9 cellular contexts compared by ENCODE assay signal in genomic region chr19:6091771-6092291, GRCh38. TPM values are rescaled to one million over a fixed set of nuclear protein-coding genes. Genes with fewer than 3 reads are reported as not detected.
DNase-seq lines count a peak whose midpoint lies in the region; ATAC-seq, FAIRE-seq and TF ChIP-seq lines count a peak whose summit lies in the region.
"Had no signal": no experiment of that assay in that cellular context is flagged by ENCODE, and none has a peak within 500 bp of the region (broad histone marks: within the 10 kb centered on the region; RNA-seq: fewer than 3 reads in every experiment).

No MANE protein-coding gene starts in this region.

- no peaks in the 10 kb centered on the region for H3K9me3 Mint-ChIP-seq in astrocyte (ENCODE audit: unreplicated experiment)
- no peaks in the 10 kb centered on the region for H3K9me3 Mint-ChIP-seq in effector memory CD8-positive, alpha-beta T cell
- H3K9me3 Mint-ChIP-seq in stimulated activated naive CD8-positive, alpha-beta T cell treated with anti-CD3 and anti-CD28 coated beads, Interleukin-15, amount 100 ng/mL, for 72 hours, result no peaks in the 10 kb centered on the region
- H3K9me3 Mint-ChIP-seq: activated CD4-positive, alpha-beta T cell treated with anti-CD3 and anti-CD28 coated beads, Interleukin-2, amount 10 ng/mL, durations not matched to agents 7 days and 5 days had no signal

- peak overlapping the region; percentile 71 for H2AFZ ChIP-seq in astrocyte (ENCODE audit: low read depth, low read length)

- H3K27ac Mint-ChIP-seq in astrocyte (ENCODE audit: unreplicated experiment), result peak overlapping the region; percentile 14
- H3K27ac Mint-ChIP-seq in effector memory CD8-positive, alpha-beta T cell, result peak overlapping the region in 1 of 2 donors; percentile 5
- no peak overlapping the region for H3K27ac Mint-ChIP-seq in stimulated activated naive CD8-positive, alpha-beta T cell treated with anti-CD3 and anti-CD28 coated beads, Interleukin-15, amount 100 ng/mL, for 72 hours
- H3K27ac Mint-ChIP-seq: activated CD4-positive, alpha-beta T cell treated with anti-CD3 and anti-CD28 coated beads, Interleukin-2, amount 10 ng/mL, durations not matched to agents 7 days and 5 days had no signal

- no peak for ATAC-seq in effector memory CD8-positive, alpha-beta T cell (replicated peaks)
- no peak for ATAC-seq in HG02885 (IDR thresholded peaks at IDR 0.05; ENCODE audit: poor library complexity, unreplicated experiment)
- no peak for ATAC-seq in stimulated activated naive CD8-positive, alpha-beta T cell treated with anti-CD3 and anti-CD28 coated beads, Interleukin-15, amount 100 ng/mL, for 72 hours

- no peak for FAIRE-seq in astrocyte (lab: Jason Lieb, UNC)

- H3K27me3 ChIP-seq in astrocyte (ENCODE audit: insufficient read depth, low read length) (no peaks in the 10 kb centered on the region), iPS-18a (ENCODE audit: control insufficient read depth, insufficient read depth, low read length) (peaks cover 25% of the 10 kb centered on the region), sigmoid colon (no peaks in the 10 kb centered on the region)

- H3K4me1 ChIP-seq in astrocyte (ENCODE audit: insufficient read depth, low read length), result peaks cover 39% of the 10 kb centered on the region
- peaks cover 22% of the 10 kb centered on the region for H3K4me1 ChIP-seq in iPS-18a (ENCODE audit: control insufficient read depth, low read depth, low read length)
- H3K4me1 ChIP-seq in sigmoid colon, result peaks cover 0 to 62% (median 58%) of the 10 kb centered on the region in 4 donors

- H3K9me3 ChIP-seq in astrocyte (ENCODE audit: insufficient read depth, low read depth, low read length) (no peaks in the 10 kb centered on the region), iPS-18a (ENCODE audit: control insufficient read depth, low read depth, low read length) (no peaks in the 10 kb centered on the region), sigmoid colon (no peaks in the 10 kb centered on the region)

- WGBS in sigmoid colon, 2 donors, result 9 to 53% methylated on average over 8 of the region's 8 CpGs

- no peaks in the 10 kb centered on the region for H4K20me1 ChIP-seq in astrocyte (ENCODE audit: insufficient read depth, low read length)

- H3K27ac ChIP-seq in astrocyte (ENCODE audit: low read depth, low read length) (peak overlapping the region; percentile 80), iPS-18a (ENCODE audit: low read length) (no peak overlapping the region), sigmoid colon (peak overlapping the region; percentile 86 to 93 (median 90))

- H3K4me3 Mint-ChIP-seq in astrocyte (ENCODE audit: unreplicated experiment), result peak overlapping the region; percentile 15
- no peak overlapping the region for H3K4me3 Mint-ChIP-seq in effector memory CD8-positive, alpha-beta T cell
- no peak overlapping the region for H3K4me3 Mint-ChIP-seq in stimulated activated naive CD8-positive, alpha-beta T cell treated with anti-CD3 and anti-CD28 coated beads, Interleukin-15, amount 100 ng/mL, for 72 hours
- H3K4me3 Mint-ChIP-seq: activated CD4-positive, alpha-beta T cell treated with anti-CD3 and anti-CD28 coated beads, Interleukin-2, amount 10 ng/mL, durations not matched to agents 7 days and 5 days had no signal

- peak overlapping the region; percentile 85 for H3K4me2 ChIP-seq in astrocyte (ENCODE audit: low read length)

- TF ChIP-seq CTCF in astrocyte (IDR thresholded peaks at IDR 0.05; ENCODE audit: insufficient read depth, low read depth, low read length) (no peak), sigmoid colon (IDR thresholded peaks at IDR 0.05) (no peak)

- no peak for TF ChIP-seq POLR2A in sigmoid colon (IDR thresholded peaks at IDR 0.05)

- no peaks in the 10 kb centered on the region for H3K79me2 ChIP-seq in astrocyte (ENCODE audit: insufficient read depth, low read length)

- peak overlapping the region; percentile 31 for H3K4me3 ChIP-seq in astrocyte (ENCODE audit: insufficient read depth, low read depth, low read length)
- peak overlapping the region; percentile 38 for H3K4me3 ChIP-seq in iPS-18a (ENCODE audit: low read length)
- H3K4me3 ChIP-seq in sigmoid colon, result peak overlapping the region in 3 of 4 donors; percentile 27 to 38 (median 34)

- peaks cover 6% of the 10 kb centered on the region for H3K27me3 Mint-ChIP-seq in astrocyte (ENCODE audit: low read depth, unreplicated experiment)
- H3K27me3 Mint-ChIP-seq in effector memory CD8-positive, alpha-beta T cell, result peaks cover 15 to 16% of the 10 kb centered on the region in 2 donors
- no peaks in the 10 kb centered on the region for H3K27me3 Mint-ChIP-seq in stimulated activated naive CD8-positive, alpha-beta T cell treated with anti-CD3 and anti-CD28 coated beads, Interleukin-15, amount 100 ng/mL, for 72 hours
- H3K27me3 Mint-ChIP-seq: activated CD4-positive, alpha-beta T cell treated with anti-CD3 and anti-CD28 coated beads, Interleukin-2, amount 10 ng/mL, durations not matched to agents 7 days and 5 days had no signal

- H3K36me3 ChIP-seq in astrocyte (ENCODE audit: insufficient read depth, low read length), result no peaks in the 10 kb centered on the region
- no peaks in the 10 kb centered on the region for H3K36me3 ChIP-seq in iPS-18a (ENCODE audit: control insufficient read depth, low read depth, low read length)
- no peaks in the 10 kb centered on the region for H3K36me3 ChIP-seq in sigmoid colon

- DNase-seq in ELR (ENCODE audit: low read depth) (peak; percentile 25), astrocyte (ENCODE audit: low read depth) (peak; percentile 63), sigmoid colon (no peak), GM19240 (ENCODE audit: insufficient read length, low spot score) (no peak)
- no peak for DNase-seq in effector memory CD8-positive, alpha-beta T cell
- DNase-seq in stimulated activated naive CD8-positive, alpha-beta T cell treated with anti-CD3 and anti-CD28 coated beads, Interleukin-15, amount 100 ng/mL, for 72 hours, result no peak
- DNase-seq: activated CD4-positive, alpha-beta T cell treated with anti-CD3 and anti-CD28 coated beads, Interleukin-2, amount 10 ng/mL, durations not matched to agents 7 days and 5 days had no signal

- intact Hi-C loops in sigmoid colon (cut with DNase I), result loop anchor here (2.0 kb wide), 1 partner anchor 17 kb away; no protein-coding TSS in a partner anchor

- H3K4me1 Mint-ChIP-seq in astrocyte (ENCODE audit: low read depth, unreplicated experiment), result peaks cover 25% of the 10 kb centered on the region
- H3K4me1 Mint-ChIP-seq in effector memory CD8-positive, alpha-beta T cell (ENCODE audit: low read depth in 2 of 2), result peaks cover 12 to 14% of the 10 kb centered on the region in 2 donors
- peaks cover 22% of the 10 kb centered on the region for H3K4me1 Mint-ChIP-seq in stimulated activated naive CD8-positive, alpha-beta T cell treated with anti-CD3 and anti-CD28 coated beads, Interleukin-15, amount 100 ng/mL, for 72 hours

- H3K9ac ChIP-seq in astrocyte (ENCODE audit: low read length) (peak overlapping the region; percentile 68), iPS-18a (ENCODE audit: low read length) (peak overlapping the region; percentile 6)

- no peaks in the 10 kb centered on the region for H3K36me3 Mint-ChIP-seq in astrocyte (ENCODE audit: low read depth, unreplicated experiment)
- H3K36me3 Mint-ChIP-seq in effector memory CD8-positive, alpha-beta T cell (ENCODE audit: insufficient read depth), result peaks cover 13% of the 10 kb centered on the region

- TF ChIP-seq EP300 in sigmoid colon (IDR thresholded peaks at IDR 0.05), result no peak

RNA-seq across cellular contexts. Expression of gene RFX2, which starts 18.5 kb away (rescaled TPM):
- total RNA-seq in astrocyte (3.2 and 3.3 TPM in 2 replicates), sigmoid colon (10 to 100 TPM; 14.3 to 21.2 (median 17.4) TPM)
- 1 to 10 TPM; 1.2 to 4.2 (median 3.6) TPM for polyA plus RNA-seq in sigmoid colon

RNA-seq across cellular contexts. Expression of gene ACSBG2, which starts 43.6 kb away (rescaled TPM):
- total RNA-seq in astrocyte, result not detected in 2 replicates
- not detected for total RNA-seq in sigmoid colon
- polyA plus RNA-seq in sigmoid colon, result under 1 TPM in 1 of 3 donors, not detected in 2; 0.06 TPM
- total RNA-seq: activated CD4-positive, alpha-beta T cell treated with anti-CD3 and anti-CD28 coated beads, Interleukin-2, amount 10 ng/mL, durations not matched to agents 7 days and 5 days had no signal

Comparison
In these comparisons a context has a peak if more than half of its experiments do, and no peak if none do; other contexts are left out.
1. DNase-seq: peak in ELR (single experiment) and astrocyte (single experiment); none in sigmoid colon (single experiment), effector memory CD8-positive, alpha-beta T cell (0 of 3), GM19240 (single experiment) and stimulated activated naive CD8-positive, alpha-beta T cell treated with anti-CD3 and anti-CD28 coated beads, Interleukin-15, amount 100 ng/mL, for 72 hours (0 of 2).
2. Peak in every context shown above with its lines, with median percentiles within 50 percentile points of each other: H3K4me3 ChIP-seq.